In the genomic region with DNA sequence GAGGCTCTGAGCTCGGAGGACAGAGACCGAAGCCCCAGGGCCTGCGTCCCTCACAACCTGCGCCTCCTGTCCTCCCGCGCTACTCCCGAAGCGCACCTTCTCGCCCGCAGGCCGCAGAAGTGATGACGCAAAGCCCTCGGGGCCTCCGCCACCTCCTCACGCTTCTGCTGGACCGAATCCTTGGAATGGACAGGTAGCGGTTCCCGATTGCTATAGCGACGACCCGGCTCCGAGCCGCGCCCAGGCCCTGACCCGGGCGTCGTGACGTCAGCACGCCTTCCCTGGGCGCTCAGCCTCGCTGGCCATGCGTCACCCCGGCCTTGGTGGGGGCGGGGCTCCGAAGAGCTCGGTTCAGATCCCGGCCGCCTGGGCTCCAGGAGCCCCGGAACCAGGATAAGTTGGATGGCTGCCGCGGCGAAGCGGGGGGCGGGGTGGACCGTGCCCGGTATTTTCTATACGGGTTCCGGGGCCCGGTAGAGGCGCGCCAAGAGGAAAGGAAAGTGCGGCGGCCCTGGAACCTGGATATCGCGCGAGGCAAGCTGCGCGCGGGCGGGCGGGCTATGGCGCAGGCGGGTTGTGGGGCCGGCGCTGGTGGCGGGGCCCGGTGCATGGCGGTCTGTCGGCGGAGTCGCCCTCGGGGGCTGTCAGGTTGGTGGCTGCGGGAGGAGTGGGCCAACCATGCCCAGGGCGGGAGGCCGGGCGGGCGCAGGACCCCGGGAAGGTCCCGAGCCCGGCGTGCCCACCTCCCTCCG, we compare ENCODE assay signal across 1 cellular context.
TF ChIP-seq lines count a peak whose summit lies in the region.

A gene (plus strand): TSS at position 542 of the 752 bp plus-strand sequence. CDS start 21,417 bp downstream, outside the sequence.

TF ChIP-seq in K562, 482 proteins besides CTCF, POLR2A, EP300 and RAD21 (continued from another document and continues in another):
- TF ChIP-seq, protein P1, sequence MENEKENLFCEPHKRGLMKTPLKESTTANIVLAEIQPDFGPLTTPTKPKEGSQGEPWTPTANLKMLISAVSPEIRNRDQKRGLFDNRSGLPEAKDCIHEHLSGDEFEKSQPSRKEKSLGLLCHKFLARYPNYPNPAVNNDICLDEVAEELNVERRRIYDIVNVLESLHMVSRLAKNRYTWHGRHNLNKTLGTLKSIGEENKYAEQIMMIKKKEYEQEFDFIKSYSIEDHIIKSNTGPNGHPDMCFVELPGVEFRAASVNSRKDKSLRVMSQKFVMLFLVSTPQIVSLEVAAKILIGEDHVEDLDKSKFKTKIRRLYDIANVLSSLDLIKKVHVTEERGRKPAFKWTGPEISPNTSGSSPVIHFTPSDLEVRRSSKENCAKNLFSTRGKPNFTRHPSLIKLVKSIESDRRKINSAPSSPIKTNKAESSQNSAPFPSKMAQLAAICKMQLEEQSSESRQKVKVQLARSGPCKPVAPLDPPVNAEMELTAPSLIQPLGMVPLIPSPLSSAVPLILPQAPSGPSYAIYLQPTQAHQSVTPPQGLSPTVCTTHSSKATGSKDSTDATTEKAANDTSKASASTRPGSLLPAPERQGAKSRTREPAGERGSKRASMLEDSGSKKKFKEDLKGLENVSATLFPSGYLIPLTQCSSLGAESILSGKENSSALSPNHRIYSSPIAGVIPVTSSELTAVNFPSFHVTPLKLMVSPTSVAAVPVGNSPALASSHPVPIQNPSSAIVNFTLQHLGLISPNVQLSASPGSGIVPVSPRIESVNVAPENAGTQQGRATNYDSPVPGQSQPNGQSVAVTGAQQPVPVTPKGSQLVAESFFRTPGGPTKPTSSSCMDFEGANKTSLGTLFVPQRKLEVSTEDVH (IDR thresholded peaks at IDR 0.05; ENCODE audit: low read depth, partially characterized antibody) = no peak
- TF ChIP-seq MYNN (IDR thresholded peaks at IDR 0.05) (peak; percentile 66), MYNN (CRISPR knock-in tag; IDR thresholded peaks at IDR 0.05) (no peak), SMARCA4 (IDR thresholded peaks at IDR 0.05) (no peak), ZNF707 (CRISPR knock-in tag; conservative IDR thresholded peaks at IDR 0.05) (no peak), ZKSCAN3 (CRISPR knock-in tag; IDR thresholded peaks at IDR 0.05) (no peak), CHD4 (IDR thresholded peaks at IDR 0.05; ENCODE audit: insufficient read depth, insufficient replicate concordance, low read depth, low read length, poor library complexity, severe bottlenecking) (no peak), TEAD2 (tag; IDR thresholded peaks at IDR 0.05) (no peak), HNRNPK (IDR thresholded peaks at IDR 0.05; ENCODE audit: low read depth, low read length, poor library complexity, severe bottlenecking) (peak; percentile 78), HDAC6 (IDR thresholded peaks at IDR 0.05; ENCODE audit: low read depth, low read length) (no peak), GABPA (tag; conservative IDR thresholded peaks at IDR 0.05; ENCODE audit: low read depth) (0 out of 2 replicates have a peak, but pooled peaks have one; percentile 46), PTBP1 (IDR thresholded peaks at IDR 0.05; ENCODE audit: low read depth, low read length) (no peak), MAZ (CRISPR knock-in tag; conservative IDR thresholded peaks at IDR 0.05 in 1 of 2, IDR thresholded peaks at IDR 0.05 in 1 of 2) (peak; percentile 98 to 99), ZNF143 (CRISPR knock-in tag; IDR thresholded peaks at IDR 0.05) (peak; percentile 28; the same call in 1 of the 2 replicates), POU5F1 (IDR thresholded peaks at IDR 0.05; ENCODE audit: borderline replicate concordance, low read depth, low read length, partially characterized antibody) (no peak), DPF2 (IDR thresholded peaks at IDR 0.05) (no peak), TCF7 (IDR thresholded peaks at IDR 0.05; ENCODE audit: borderline replicate concordance) (peak; percentile 78; the same call in 1 of the 2 replicates), MCM5 (IDR thresholded peaks at IDR 0.05; ENCODE audit: low read depth) (no peak), HDAC3 (IDR thresholded peaks at IDR 0.05; ENCODE audit: borderline replicate concordance, partially characterized antibody) (no peak), ZNF75A (CRISPR knock-in tag; IDR thresholded peaks at IDR 0.05) (no peak), NUFIP1 (IDR thresholded peaks at IDR 0.05; ENCODE audit: partially characterized antibody) (no peak), GATAD2B (IDR thresholded peaks at IDR 0.05; ENCODE audit: borderline replicate concordance) (peak; percentile 95), BHLHE40 (IDR thresholded peaks at IDR 0.05; ENCODE audit: low read length) (peak; percentile 86), ZNF3 (CRISPR knock-in tag; IDR thresholded peaks at IDR 0.05) (no peak), TAF1 (IDR thresholded peaks at IDR 0.05; ENCODE audit: control insufficient read depth, extremely low read depth, insufficient read depth, low read length, severe bottlenecking) (peak; percentile 85), JUND (IDR thresholded peaks at IDR 0.05; ENCODE audit: borderline replicate concordance, low read depth, low read length) (peak; percentile 93), JUND (tag; IDR thresholded peaks at IDR 0.05; ENCODE audit: borderline replicate concordance, low read depth, low read length) (peak; percentile 85; the same call in 1 of the 3 replicates), NFIC (IDR thresholded peaks at IDR 0.05) (peak; percentile 97), ZNF184 (CRISPR knock-in tag; IDR thresholded peaks at IDR 0.05) (no peak), ETS2 (tag; IDR thresholded peaks at IDR 0.05; ENCODE audit: borderline replicate concordance, poor library complexity, severe bottlenecking) (no peak), FOXM1 (IDR thresholded peaks at IDR 0.05; ENCODE audit: low read depth) (no peak), FOXM1 (CRISPR knock-in tag; IDR thresholded peaks at IDR 0.05; ENCODE audit: low read depth) (no peak; the same call in 1 of the 2 replicates), CAMTA2 (CRISPR knock-in tag; conservative IDR thresholded peaks at IDR 0.05) (peak; percentile 93; the same call in 1 of the 2 replicates)
- TF ChIP-seq, protein P2, sequence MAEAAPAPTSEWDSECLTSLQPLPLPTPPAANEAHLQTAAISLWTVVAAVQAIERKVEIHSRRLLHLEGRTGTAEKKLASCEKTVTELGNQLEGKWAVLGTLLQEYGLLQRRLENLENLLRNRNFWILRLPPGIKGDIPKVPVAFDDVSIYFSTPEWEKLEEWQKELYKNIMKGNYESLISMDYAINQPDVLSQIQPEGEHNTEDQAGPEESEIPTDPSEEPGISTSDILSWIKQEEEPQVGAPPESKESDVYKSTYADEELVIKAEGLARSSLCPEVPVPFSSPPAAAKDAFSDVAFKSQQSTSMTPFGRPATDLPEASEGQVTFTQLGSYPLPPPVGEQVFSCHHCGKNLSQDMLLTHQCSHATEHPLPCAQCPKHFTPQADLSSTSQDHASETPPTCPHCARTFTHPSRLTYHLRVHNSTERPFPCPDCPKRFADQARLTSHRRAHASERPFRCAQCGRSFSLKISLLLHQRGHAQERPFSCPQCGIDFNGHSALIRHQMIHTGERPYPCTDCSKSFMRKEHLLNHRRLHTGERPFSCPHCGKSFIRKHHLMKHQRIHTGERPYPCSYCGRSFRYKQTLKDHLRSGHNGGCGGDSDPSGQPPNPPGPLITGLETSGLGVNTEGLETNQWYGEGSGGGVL (CRISPR knock-in tag; IDR thresholded peaks at IDR 0.05) = no peak
- TF ChIP-seq, protein P3, sequence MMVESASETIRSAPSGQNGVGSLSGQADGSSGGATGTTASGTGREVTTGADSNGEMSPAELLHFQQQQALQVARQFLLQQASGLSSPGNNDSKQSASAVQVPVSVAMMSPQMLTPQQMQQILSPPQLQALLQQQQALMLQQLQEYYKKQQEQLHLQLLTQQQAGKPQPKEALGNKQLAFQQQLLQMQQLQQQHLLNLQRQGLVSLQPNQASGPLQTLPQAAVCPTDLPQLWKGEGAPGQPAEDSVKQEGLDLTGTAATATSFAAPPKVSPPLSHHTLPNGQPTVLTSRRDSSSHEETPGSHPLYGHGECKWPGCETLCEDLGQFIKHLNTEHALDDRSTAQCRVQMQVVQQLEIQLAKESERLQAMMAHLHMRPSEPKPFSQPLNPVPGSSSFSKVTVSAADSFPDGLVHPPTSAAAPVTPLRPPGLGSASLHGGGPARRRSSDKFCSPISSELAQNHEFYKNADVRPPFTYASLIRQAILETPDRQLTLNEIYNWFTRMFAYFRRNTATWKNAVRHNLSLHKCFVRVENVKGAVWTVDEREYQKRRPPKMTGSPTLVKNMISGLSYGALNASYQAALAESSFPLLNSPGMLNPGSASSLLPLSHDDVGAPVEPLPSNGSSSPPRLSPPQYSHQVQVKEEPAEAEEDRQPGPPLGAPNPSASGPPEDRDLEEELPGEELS (CRISPR knock-in tag; IDR thresholded peaks at IDR 0.05; ENCODE audit: borderline replicate concordance) = no peak
- TF ChIP-seq, protein P4, sequence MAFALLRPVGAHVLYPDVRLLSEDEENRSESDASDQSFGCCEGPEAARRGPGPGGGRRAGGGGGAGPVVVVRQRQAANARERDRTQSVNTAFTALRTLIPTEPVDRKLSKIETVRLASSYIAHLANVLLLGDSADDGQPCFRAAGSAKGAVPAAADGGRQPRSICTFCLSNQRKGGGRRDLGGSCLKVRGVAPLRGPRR (CRISPR knock-in tag; IDR thresholded peaks at IDR 0.05) = no peak
- TF ChIP-seq, protein P5, sequence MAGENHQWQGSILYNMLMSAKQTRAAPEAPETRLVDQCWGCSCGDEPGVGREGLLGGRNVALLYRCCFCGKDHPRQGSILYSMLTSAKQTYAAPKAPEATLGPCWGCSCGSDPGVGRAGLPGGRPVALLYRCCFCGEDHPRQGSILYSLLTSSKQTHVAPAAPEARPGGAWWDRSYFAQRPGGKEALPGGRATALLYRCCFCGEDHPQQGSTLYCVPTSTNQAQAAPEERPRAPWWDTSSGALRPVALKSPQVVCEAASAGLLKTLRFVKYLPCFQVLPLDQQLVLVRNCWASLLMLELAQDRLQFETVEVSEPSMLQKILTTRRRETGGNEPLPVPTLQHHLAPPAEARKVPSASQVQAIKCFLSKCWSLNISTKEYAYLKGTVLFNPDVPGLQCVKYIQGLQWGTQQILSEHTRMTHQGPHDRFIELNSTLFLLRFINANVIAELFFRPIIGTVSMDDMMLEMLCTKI (IDR thresholded peaks at IDR 0.05; ENCODE audit: partially characterized antibody) = no peak
- TF ChIP-seq, protein P6, sequence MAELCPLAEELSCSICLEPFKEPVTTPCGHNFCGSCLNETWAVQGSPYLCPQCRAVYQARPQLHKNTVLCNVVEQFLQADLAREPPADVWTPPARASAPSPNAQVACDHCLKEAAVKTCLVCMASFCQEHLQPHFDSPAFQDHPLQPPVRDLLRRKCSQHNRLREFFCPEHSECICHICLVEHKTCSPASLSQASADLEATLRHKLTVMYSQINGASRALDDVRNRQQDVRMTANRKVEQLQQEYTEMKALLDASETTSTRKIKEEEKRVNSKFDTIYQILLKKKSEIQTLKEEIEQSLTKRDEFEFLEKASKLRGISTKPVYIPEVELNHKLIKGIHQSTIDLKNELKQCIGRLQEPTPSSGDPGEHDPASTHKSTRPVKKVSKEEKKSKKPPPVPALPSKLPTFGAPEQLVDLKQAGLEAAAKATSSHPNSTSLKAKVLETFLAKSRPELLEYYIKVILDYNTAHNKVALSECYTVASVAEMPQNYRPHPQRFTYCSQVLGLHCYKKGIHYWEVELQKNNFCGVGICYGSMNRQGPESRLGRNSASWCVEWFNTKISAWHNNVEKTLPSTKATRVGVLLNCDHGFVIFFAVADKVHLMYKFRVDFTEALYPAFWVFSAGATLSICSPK (IDR thresholded peaks at IDR 0.05; ENCODE audit: borderline replicate concordance) = no peak
- TF ChIP-seq, protein P7, sequence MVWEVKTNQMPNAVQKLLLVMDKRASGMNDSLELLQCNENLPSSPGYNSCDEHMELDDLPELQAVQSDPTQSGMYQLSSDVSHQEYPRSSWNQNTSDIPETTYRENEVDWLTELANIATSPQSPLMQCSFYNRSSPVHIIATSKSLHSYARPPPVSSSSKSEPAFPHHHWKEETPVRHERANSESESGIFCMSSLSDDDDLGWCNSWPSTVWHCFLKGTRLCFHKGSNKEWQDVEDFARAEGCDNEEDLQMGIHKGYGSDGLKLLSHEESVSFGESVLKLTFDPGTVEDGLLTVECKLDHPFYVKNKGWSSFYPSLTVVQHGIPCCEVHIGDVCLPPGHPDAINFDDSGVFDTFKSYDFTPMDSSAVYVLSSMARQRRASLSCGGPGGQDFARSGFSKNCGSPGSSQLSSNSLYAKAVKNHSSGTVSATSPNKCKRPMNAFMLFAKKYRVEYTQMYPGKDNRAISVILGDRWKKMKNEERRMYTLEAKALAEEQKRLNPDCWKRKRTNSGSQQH (CRISPR knock-in tag; IDR thresholded peaks at IDR 0.05) = no peak
- TF ChIP-seq, protein P8, sequence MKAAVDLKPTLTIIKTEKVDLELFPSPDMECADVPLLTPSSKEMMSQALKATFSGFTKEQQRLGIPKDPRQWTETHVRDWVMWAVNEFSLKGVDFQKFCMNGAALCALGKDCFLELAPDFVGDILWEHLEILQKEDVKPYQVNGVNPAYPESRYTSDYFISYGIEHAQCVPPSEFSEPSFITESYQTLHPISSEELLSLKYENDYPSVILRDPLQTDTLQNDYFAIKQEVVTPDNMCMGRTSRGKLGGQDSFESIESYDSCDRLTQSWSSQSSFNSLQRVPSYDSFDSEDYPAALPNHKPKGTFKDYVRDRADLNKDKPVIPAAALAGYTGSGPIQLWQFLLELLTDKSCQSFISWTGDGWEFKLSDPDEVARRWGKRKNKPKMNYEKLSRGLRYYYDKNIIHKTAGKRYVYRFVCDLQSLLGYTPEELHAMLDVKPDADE (conservative IDR thresholded peaks at IDR 0.05; ENCODE audit: control insufficient read depth, low read depth, low read length) = 0 out of 2 replicates have a peak, but pooled peaks have one; percentile 57
- TF ChIP-seq, protein P9, sequence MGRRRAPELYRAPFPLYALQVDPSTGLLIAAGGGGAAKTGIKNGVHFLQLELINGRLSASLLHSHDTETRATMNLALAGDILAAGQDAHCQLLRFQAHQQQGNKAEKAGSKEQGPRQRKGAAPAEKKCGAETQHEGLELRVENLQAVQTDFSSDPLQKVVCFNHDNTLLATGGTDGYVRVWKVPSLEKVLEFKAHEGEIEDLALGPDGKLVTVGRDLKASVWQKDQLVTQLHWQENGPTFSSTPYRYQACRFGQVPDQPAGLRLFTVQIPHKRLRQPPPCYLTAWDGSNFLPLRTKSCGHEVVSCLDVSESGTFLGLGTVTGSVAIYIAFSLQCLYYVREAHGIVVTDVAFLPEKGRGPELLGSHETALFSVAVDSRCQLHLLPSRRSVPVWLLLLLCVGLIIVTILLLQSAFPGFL (CRISPR knock-in tag; IDR thresholded peaks at IDR 0.05) = peak; percentile 67; the same call in 1 of the 2 replicates
- TF ChIP-seq, protein P10, sequence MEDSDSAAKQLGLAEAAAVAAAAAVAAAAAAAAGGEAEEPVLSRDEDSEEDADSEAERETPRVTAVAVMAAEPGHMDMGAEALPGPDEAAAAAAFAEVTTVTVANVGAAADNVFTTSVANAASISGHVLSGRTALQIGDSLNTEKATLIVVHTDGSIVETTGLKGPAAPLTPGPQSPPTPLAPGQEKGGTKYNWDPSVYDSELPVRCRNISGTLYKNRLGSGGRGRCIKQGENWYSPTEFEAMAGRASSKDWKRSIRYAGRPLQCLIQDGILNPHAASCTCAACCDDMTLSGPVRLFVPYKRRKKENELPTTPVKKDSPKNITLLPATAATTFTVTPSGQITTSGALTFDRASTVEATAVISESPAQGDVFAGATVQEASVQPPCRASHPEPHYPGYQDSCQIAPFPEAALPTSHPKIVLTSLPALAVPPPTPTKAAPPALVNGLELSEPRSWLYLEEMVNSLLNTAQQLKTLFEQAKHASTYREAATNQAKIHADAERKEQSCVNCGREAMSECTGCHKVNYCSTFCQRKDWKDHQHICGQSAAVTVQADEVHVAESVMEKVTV (CRISPR knock-in tag; IDR thresholded peaks at IDR 0.05) = peak; percentile 61; the same call in 1 of the 2 replicates
